In genomic region chr9:79633558-79633957, GRCh38 we compare ENCODE assay signal across 14 cellular contexts.
"Had no signal": no experiment of that assay in that cellular context is flagged by ENCODE, and none has a peak within 500 bp of the region (broad histone marks: within the 10 kb centered on the region; RNA-seq: fewer than 3 reads in every experiment).

No MANE protein-coding gene starts in this region.

- DNase-seq: activated T-cell treated with anti-CD3 and anti-CD28 coated beads, Interleukin-2, amount 50 U/mL, for 1 hour; caudate nucleus; effector memory CD4-positive, alpha-beta T cell; occipital lobe; right cardiac atrium; small intestine; upper lobe of left lung had no signal

- ATAC-seq: activated CD4-positive, CD25-positive, alpha-beta regulatory T cell treated with anti-CD3 and anti-CD28 coated beads, Interleukin-2, amount 50 U/mL, for 24 hours; right cardiac atrium; stimulated activated memory B cell treated with anti-CD40 and anti-IgM and Interleukin-4, amounts not matched to agents 10 μg/mL and 1 μg/mL and 100 μg/mL, for 72 hours had no signal

- H3K27ac ChIP-seq: coronary artery, epithelial cell of prostate, upper lobe of left lung had no signal

- H3K9me3 ChIP-seq: upper lobe of left lung had no signal

- H3K27me3 Mint-ChIP-seq: progenitor cell of endocrine pancreas; stimulated activated memory B cell treated with anti-CD40 and anti-IgM and Interleukin-4, amounts not matched to agents 10 μg/mL and 1 μg/mL and 100 μg/mL, for 72 hours had no signal

- H3K4me3 ChIP-seq: coronary artery, upper lobe of left lung had no signal

- H3K27ac Mint-ChIP-seq: mesothelial cell of epicardium; progenitor cell of endocrine pancreas; stimulated activated memory B cell treated with anti-CD40 and anti-IgM and Interleukin-4, amounts not matched to agents 10 μg/mL and 1 μg/mL and 100 μg/mL, for 72 hours; T-helper 2 cell treated with Interferon-gamma antibody and Interleukin-4, amounts not matched to agents 5 μg/mL and 100 μg/mL, for 36 hours had no signal

- H3K4me3 Mint-ChIP-seq: mesothelial cell of epicardium; stimulated activated memory B cell treated with anti-CD40 and anti-IgM and Interleukin-4, amounts not matched to agents 10 μg/mL and 1 μg/mL and 100 μg/mL, for 72 hours; T-helper 2 cell treated with Interferon-gamma antibody and Interleukin-4, amounts not matched to agents 5 μg/mL and 100 μg/mL, for 36 hours had no signal

- H3K36me3 ChIP-seq: upper lobe of left lung had no signal

- FAIRE-seq: small intestine had no signal

- H3K9me3 Mint-ChIP-seq: stimulated activated memory B cell treated with anti-CD40 and anti-IgM and Interleukin-4, amounts not matched to agents 10 μg/mL and 1 μg/mL and 100 μg/mL, for 72 hours had no signal

- H3K27me3 ChIP-seq: upper lobe of left lung had no signal
